17 cellular contexts compared by ENCODE assay signal in genomic region chr12:46958599-46959290, GRCh38.
DNase-seq lines count a peak whose midpoint lies in the region; ATAC-seq and TF ChIP-seq lines count a peak whose summit lies in the region.
"Had no signal": no experiment of that assay in that cellular context is flagged by ENCODE, and none has a peak within 500 bp of the region (broad histone marks: within the 10 kb centered on the region; RNA-seq: fewer than 3 reads in every experiment).

No MANE protein-coding gene starts in this region.

- 48% methylated on average over 2 of the region's 2 CpGs for WGBS in SK-N-SH (ENCODE audit: low lambda C conversion rate)
- WGBS in esophagus, 2 donors: 57% methylated on average over 2 of the region's 2 CpGs
- WGBS in trophoblast cell (ENCODE audit: extremely low coverage, insufficient coverage, insufficient read length): no CpG with 5 or more reads among the region's 2 CpGs

- TF ChIP-seq RAD21 in SK-N-SH (IDR thresholded peaks at IDR 0.05; ENCODE audit: low read length): no peak

- H2AFZ ChIP-seq in SK-N-SH (ENCODE audit: low read depth) (no peak overlapping the region), trophoblast cell (ENCODE audit: insufficient read depth, low read length, poor library complexity) (no peak overlapping the region)

- no peak overlapping the region for H3K14ac ChIP-seq in trophoblast cell (ENCODE audit: low read length)

- H3K27ac ChIP-seq in SK-N-SH (ENCODE audit: low read depth in 2 of 2, low read length in 1 of 2) (peak overlapping the region in 1 of 2 experiments; percentile 38; a peak in 3 of 4 replicates), esophagus (ENCODE audit: low read depth in 2 of 2, low read length in 1 of 2) (peak overlapping the region; percentile 5 to 40), trophoblast cell (ENCODE audit: low read depth, low read length) (no peak overlapping the region), vagina (no peak overlapping the region), Peyer's patch (no peak overlapping the region)
- H3K27ac ChIP-seq: C4-2B had no signal

- 0 out of 2 replicates have a peak overlapping the region, but pooled peaks have one; percentile 29 for H3K4me2 ChIP-seq in SK-N-SH
- H3K4me2 ChIP-seq in trophoblast cell (ENCODE audit: low read length): no peak overlapping the region

- ATAC-seq in SK-N-SH treated with all-trans-retinoic acid at 6 μM for 48 hours (no peak), HG03565 (IDR thresholded peaks at IDR 0.05; ENCODE audit: unreplicated experiment) (no peak)
- ATAC-seq: GM12878 had no signal

- no peaks in the 10 kb centered on the region for H4K20me1 ChIP-seq in SK-N-SH (ENCODE audit: insufficient read depth)

- H3K79me2 ChIP-seq in SK-N-SH (ENCODE audit: insufficient read depth) (no peaks in the 10 kb centered on the region), trophoblast cell (ENCODE audit: control insufficient read depth, insufficient read depth, low read length, poor library complexity) (no peaks in the 10 kb centered on the region)

- H2BK12ac ChIP-seq in trophoblast cell (ENCODE audit: low read length): peak overlapping the region; percentile 30

- H3K36me3 ChIP-seq in SK-N-SH (replicated peaks in 1 of 2; ENCODE audit: control insufficient read depth in 1 of 2, insufficient read depth in 2 of 2, low read length in 1 of 2): no peaks in the 10 kb centered on the region
- no peaks in the 10 kb centered on the region for H3K36me3 ChIP-seq in esophagus (ENCODE audit: control insufficient read depth in 2 of 2, insufficient read depth in 2 of 2, low read length in 1 of 2)
- no peaks in the 10 kb centered on the region for H3K36me3 ChIP-seq in trophoblast cell (ENCODE audit: control insufficient read depth in 1 of 2, insufficient read depth in 2 of 2, low read length in 2 of 2)
- H3K36me3 ChIP-seq in vagina: no peaks in the 10 kb centered on the region
- no peaks in the 10 kb centered on the region for H3K36me3 ChIP-seq in Peyer's patch

- no peaks in the 10 kb centered on the region for H3K79me1 ChIP-seq in trophoblast cell (ENCODE audit: low read length)

- H3K27me3 ChIP-seq in SK-N-SH (ENCODE audit: insufficient read depth) (no peaks in the 10 kb centered on the region), esophagus (ENCODE audit: control insufficient read depth in 1 of 2, insufficient read depth in 2 of 2, low read length in 2 of 2) (no peaks in the 10 kb centered on the region), trophoblast cell (ENCODE audit: insufficient read depth, low read length) (no peaks in the 10 kb centered on the region), vagina (no peaks in the 10 kb centered on the region), Peyer's patch (no peaks in the 10 kb centered on the region)

- DNase-seq in SK-N-SH: no peak
- DNase-seq in trophoblast cell: no peak
- DNase-seq in vagina (ENCODE audit: extremely low spot score in 2 of 2): no peak
- DNase-seq in T-helper 2 cell: no peak
- no peak for DNase-seq in Peyer's patch
- DNase-seq: 8988T, Kasumi-1, NCI-H1417, NCI-H1930, NCI-H2171, NCI-H446 treated with DMSO at 0.1 percent for 48 hours, NCI-H748 treated with DMSO at 0.1 percent for 48 hours had no signal

- no peaks in the 10 kb centered on the region for H3K9me2 ChIP-seq in SK-N-SH

- TF ChIP-seq CTCF in SK-N-SH (IDR thresholded peaks at IDR 0.05) (no peak), vagina (IDR thresholded peaks at IDR 0.05) (no peak), Peyer's patch (IDR thresholded peaks at IDR 0.05) (no peak)

- H3K9ac ChIP-seq in SK-N-SH: no peak overlapping the region
- no peak overlapping the region for H3K9ac ChIP-seq in trophoblast cell (ENCODE audit: low read length)

- peaks cover 14% of the 10 kb centered on the region for H3F3A ChIP-seq in SK-N-SH (replicated peaks; ENCODE audit: insufficient read depth)

- no peak overlapping the region for H4K8ac ChIP-seq in trophoblast cell (ENCODE audit: low read depth, low read length)

- no peak overlapping the region for H3K4ac ChIP-seq in trophoblast cell (ENCODE audit: low read depth, low read length)

- no peak overlapping the region for H2BK120ac ChIP-seq in trophoblast cell (ENCODE audit: insufficient read depth, low read length, poor library complexity)

- H2AK5ac ChIP-seq in trophoblast cell (ENCODE audit: low read length): peak overlapping the region; percentile 51

- CTCF ChIA-PET in SK-N-SH (lab: Yijun Ruan, JAX): no interaction called here

- H3K4me1 ChIP-seq in SK-N-SH (ENCODE audit: control insufficient read depth in 1 of 2, insufficient read depth in 2 of 2, low read depth in 1 of 2, low read length in 1 of 2): peaks cover 0 to 22% of the 10 kb centered on the region in 2 experiments; a peak in 2 of 4 replicates
- peaks cover 0 to 2% of the 10 kb centered on the region in 2 donors for H3K4me1 ChIP-seq in esophagus (ENCODE audit: control insufficient read depth in 2 of 2, insufficient read depth in 2 of 2, low read length in 1 of 2)
- no peaks in the 10 kb centered on the region for H3K4me1 ChIP-seq in trophoblast cell (ENCODE audit: control insufficient read depth in 1 of 2, insufficient read depth in 2 of 2, low read length in 2 of 2)
- no peaks in the 10 kb centered on the region for H3K4me1 ChIP-seq in vagina
- no peaks in the 10 kb centered on the region for H3K4me1 ChIP-seq in Peyer's patch

- H4K12ac ChIP-seq in trophoblast cell (ENCODE audit: low read depth, low read length): no peak overlapping the region

- POLR2A ChIA-PET in SK-N-SH (lab: Yijun Ruan, JAX): no interaction called here

- H3K4me3 ChIP-seq in SK-N-SH (ENCODE audit: low read depth in 2 of 2, low read length in 1 of 2): no peak overlapping the region
- H3K4me3 ChIP-seq in esophagus (ENCODE audit: low read depth in 1 of 2, low read length in 2 of 2): no peak overlapping the region
- no peak overlapping the region for H3K4me3 ChIP-seq in trophoblast cell (ENCODE audit: low read depth, low read length)
- H3K4me3 ChIP-seq in vagina: no peak overlapping the region
- no peak overlapping the region for H3K4me3 ChIP-seq in Peyer's patch
- H3K4me3 ChIP-seq: GM12878 had no signal

- H3K18ac ChIP-seq in trophoblast cell (ENCODE audit: low read length): no peak overlapping the region

- no peak overlapping the region for H4K91ac ChIP-seq in trophoblast cell (ENCODE audit: low read depth, low read length)

- intact Hi-C loops in vagina (cut with DNase I): no loop called here

- no peak overlapping the region for H2BK5ac ChIP-seq in trophoblast cell (ENCODE audit: low read depth, low read length, poor library complexity)

- no peak overlapping the region for H3K23ac ChIP-seq in trophoblast cell (ENCODE audit: low read length)

- H3K9me3 ChIP-seq in SK-N-SH: no peaks in the 10 kb centered on the region
- H3K9me3 ChIP-seq in esophagus (ENCODE audit: control insufficient read depth in 2 of 2, insufficient read depth in 1 of 2, low read depth in 1 of 2, low read length in 1 of 2): no peaks in the 10 kb centered on the region
- H3K9me3 ChIP-seq in trophoblast cell (ENCODE audit: insufficient read depth, low read depth, low read length): no peaks in the 10 kb centered on the region
- no peaks in the 10 kb centered on the region for H3K9me3 ChIP-seq in vagina
- no peaks in the 10 kb centered on the region for H3K9me3 ChIP-seq in Peyer's patch

- TF ChIP-seq POLR2A in vagina (IDR thresholded peaks at IDR 0.05) (no peak), Peyer's patch (IDR thresholded peaks at IDR 0.05) (no peak)

- TF ChIP-seq EP300 in SK-N-SH (IDR thresholded peaks at IDR 0.05; ENCODE audit: borderline replicate concordance in 1 of 2, low read depth in 1 of 2, low read length in 1 of 2): no peak

TF ChIP-seq in SK-N-SH, 30 proteins besides CTCF, POLR2A, EP300 and RAD21:
- TF ChIP-seq, protein P1, sequence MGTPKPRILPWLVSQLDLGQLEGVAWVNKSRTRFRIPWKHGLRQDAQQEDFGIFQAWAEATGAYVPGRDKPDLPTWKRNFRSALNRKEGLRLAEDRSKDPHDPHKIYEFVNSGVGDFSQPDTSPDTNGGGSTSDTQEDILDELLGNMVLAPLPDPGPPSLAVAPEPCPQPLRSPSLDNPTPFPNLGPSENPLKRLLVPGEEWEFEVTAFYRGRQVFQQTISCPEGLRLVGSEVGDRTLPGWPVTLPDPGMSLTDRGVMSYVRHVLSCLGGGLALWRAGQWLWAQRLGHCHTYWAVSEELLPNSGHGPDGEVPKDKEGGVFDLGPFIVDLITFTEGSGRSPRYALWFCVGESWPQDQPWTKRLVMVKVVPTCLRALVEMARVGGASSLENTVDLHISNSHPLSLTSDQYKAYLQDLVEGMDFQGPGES (IDR thresholded peaks at IDR 0.05; ENCODE audit: low read depth, low read length): no peak
- no peak for TF ChIP-seq SMC3 (IDR thresholded peaks at IDR 0.05; ENCODE audit: low read depth, low read length)

TF ChIP-seq in SK-N-SH treated with all-trans-retinoic acid at 6 μM for 48 hours, 23 proteins besides CTCF, POLR2A, EP300 and RAD21:
- TF ChIP-seq BACH2 (CRISPR knock-in tag; IDR thresholded peaks at IDR 0.05; ENCODE audit: borderline replicate concordance): no peak

Comparison
In these comparisons a context has a peak if more than half of its experiments do, and no peak if none do; other contexts are left out.
1. H3K27ac ChIP-seq: peak in esophagus (2 of 2); none in trophoblast cell (single experiment), vagina (single experiment) and Peyer's patch (0 of 4).